Comparison of ENCODE assay signal across 27 cellular contexts in the genomic region with DNA sequence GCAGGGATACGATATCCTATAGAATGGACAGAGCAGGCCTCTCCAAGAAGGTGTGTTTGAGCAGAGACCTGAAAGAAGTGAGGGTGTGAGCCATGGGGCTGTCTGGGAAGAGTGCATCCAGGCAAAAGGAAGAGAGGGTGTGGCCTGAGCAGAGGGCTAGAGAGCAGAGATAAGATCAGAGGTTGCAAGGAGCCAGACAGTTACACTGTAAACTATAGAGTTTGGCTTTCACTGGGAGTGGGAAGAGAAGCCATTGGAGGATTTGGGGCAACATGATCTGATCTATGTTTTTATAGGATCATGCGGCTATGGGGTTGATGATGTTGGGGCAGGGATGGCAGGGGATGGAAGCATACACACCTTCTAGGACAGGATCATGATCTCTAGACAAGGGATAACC.
DNase-seq lines count a peak whose midpoint lies in the region; ATAC-seq and TF ChIP-seq lines count a peak whose summit lies in the region.
"Had no signal": no experiment of that assay in that cellular context is flagged by ENCODE, and none has a peak within 500 bp of the region (broad histone marks: within the 10 kb centered on the region; RNA-seq: fewer than 3 reads in every experiment).

No MANE protein-coding gene starts in this region.

- no peak for DNase-seq in stimulated activated naive CD8-positive, alpha-beta T cell treated with anti-CD3 and anti-CD28 coated beads, Interleukin-15, Interleukin-2, amounts not matched to agents 100 U/mL and 50 U/mL, for 24 hours
- DNase-seq in M059J (ENCODE audit: low read depth) (peak; percentile 30), left colon (no peak), upper lobe of right lung (no peak), SIG-M5 treated with dmso at 0.1 percent for 504 hours (lab: John Stamatoyannopoulos, UW; ENCODE audit: unreplicated experiment) (no peak)
- DNase-seq in activated CD8-positive, alpha-beta memory T cell treated with anti-CD3 and anti-CD28 coated beads, Interleukin-2, amount 50 U/mL, for 4 hours = no peak
- DNase-seq: Caco-2; CD8-positive, alpha-beta T cell; EL; GF-D8; IMR-90; NCI-H1048; NCI-H1417; NCI-H1694; NCI-H2029 treated with DMSO at 0.1 percent for 48 hours; NCI-H446; NCI-H524 treated with DMSO at 0.1 percent for 48 hours; SHP77 had no signal

- no peaks in the 10 kb centered on the region for H3K4me1 ChIP-seq in upper lobe of right lung
- H3K4me1 ChIP-seq: Caco-2 had no signal

- intact Hi-C loops in left colon (cut with DNase I, micrococcal nuclease) = no loop called here
- intact Hi-C loops in upper lobe of right lung (cut with DNase I) = no loop called here

- no peak for TF ChIP-seq CTCF in upper lobe of right lung (IDR thresholded peaks at IDR 0.05)

- no peaks in the 10 kb centered on the region for H3K9me3 ChIP-seq in upper lobe of right lung
- H3K9me3 ChIP-seq: Caco-2 had no signal

- no peak for ATAC-seq in stimulated activated naive CD8-positive, alpha-beta T cell treated with anti-CD3 and anti-CD28 coated beads, Interleukin-15, Interleukin-2, amounts not matched to agents 100 U/mL and 50 U/mL, for 24 hours
- ATAC-seq in left colon (peak; percentile 58), upper lobe of right lung (peak; percentile 26), HG03139 (IDR thresholded peaks at IDR 0.05; ENCODE audit: unreplicated experiment) (no peak)
- ATAC-seq: CD8-positive, alpha-beta T cell; HCT116 had no signal

- H3K4me3 Mint-ChIP-seq in stimulated activated naive CD8-positive, alpha-beta T cell treated with anti-CD3 and anti-CD28 coated beads, Interleukin-15, Interleukin-2, amounts not matched to agents 100 ng/mL and 50 ng/mL, for 24 hours = no peak overlapping the region
- H3K4me3 Mint-ChIP-seq: B cell; CD8-positive, alpha-beta T cell had no signal

- peaks cover 30% of the 10 kb centered on the region for H3K4me1 Mint-ChIP-seq in stimulated activated naive CD8-positive, alpha-beta T cell treated with anti-CD3 and anti-CD28 coated beads, Interleukin-15, Interleukin-2, amounts not matched to agents 100 ng/mL and 50 ng/mL, for 24 hours (ENCODE audit: low read depth)
- H3K4me1 Mint-ChIP-seq: B cell had no signal

- peaks cover 5% of the 10 kb centered on the region for H3K9me3 Mint-ChIP-seq in stimulated activated naive CD8-positive, alpha-beta T cell treated with anti-CD3 and anti-CD28 coated beads, Interleukin-15, Interleukin-2, amounts not matched to agents 100 ng/mL and 50 ng/mL, for 24 hours
- H3K9me3 Mint-ChIP-seq: CD8-positive, alpha-beta T cell had no signal

- no peak overlapping the region for H3K4me3 ChIP-seq in upper lobe of right lung
- H3K4me3 ChIP-seq: PC-9, SK-N-MC had no signal

- H3K27ac ChIP-seq in upper lobe of right lung = no peak overlapping the region
- H3K27ac ChIP-seq: C4-2B, KMS-11, PC-9, RWPE1, SK-N-MC had no signal

- peaks cover 10% of the 10 kb centered on the region for H3K27me3 Mint-ChIP-seq in stimulated activated naive CD8-positive, alpha-beta T cell treated with anti-CD3 and anti-CD28 coated beads, Interleukin-15, Interleukin-2, amounts not matched to agents 100 ng/mL and 50 ng/mL, for 24 hours

- H3K36me3 Mint-ChIP-seq in stimulated activated naive CD8-positive, alpha-beta T cell treated with anti-CD3 and anti-CD28 coated beads, Interleukin-15, Interleukin-2, amounts not matched to agents 100 ng/mL and 50 ng/mL, for 24 hours (ENCODE audit: low read depth) = no peaks in the 10 kb centered on the region
- H3K36me3 Mint-ChIP-seq: CD8-positive, alpha-beta T cell had no signal

- no peaks in the 10 kb centered on the region for H3K27me3 ChIP-seq in upper lobe of right lung

- H3K36me3 ChIP-seq in upper lobe of right lung = no peaks in the 10 kb centered on the region

- peak overlapping the region; percentile 4 for H3K27ac Mint-ChIP-seq in stimulated activated naive CD8-positive, alpha-beta T cell treated with anti-CD3 and anti-CD28 coated beads, Interleukin-15, Interleukin-2, amounts not matched to agents 100 ng/mL and 50 ng/mL, for 24 hours
- H3K27ac Mint-ChIP-seq: B cell; CD8-positive, alpha-beta T cell had no signal

Comparison
In these comparisons a context has a peak if more than half of its experiments do, and no peak if none do; other contexts are left out.
1. ATAC-seq: peak in left colon (single experiment) and upper lobe of right lung (single experiment); none in stimulated activated naive CD8-positive, alpha-beta T cell treated with anti-CD3 and anti-CD28 coated beads, Interleukin-15, Interleukin-2, amounts not matched to agents 100 U/mL and 50 U/mL, for 24 hours (single experiment) and HG03139 (single experiment).